8 cellular contexts compared by ENCODE assay signal in genomic region chr10:101695404-101695732, GRCh38.
DNase-seq lines count a peak whose midpoint lies in the region; ATAC-seq and TF ChIP-seq lines count a peak whose summit lies in the region.

No MANE protein-coding gene starts in this region.

- TF ChIP-seq CTCF in neutrophil (IDR thresholded peaks at IDR 0.05): no peak

- H3K4me3 ChIP-seq in NT2/D1 (ENCODE audit: insufficient read length, low read depth) (peak overlapping the region; percentile 75), endocrine pancreas (ENCODE audit: control insufficient read depth, insufficient read depth, low read length) (no peak overlapping the region), neutrophil (ENCODE audit: low read depth in 1 of 2, low read length in 1 of 2) (peak overlapping the region; percentile 84 to 92)

- H3K4me1 ChIP-seq in NT2/D1 (ENCODE audit: insufficient read depth, insufficient read length): peaks cover 2% of the 10 kb centered on the region
- peaks cover 20% of the 10 kb centered on the region for H3K4me1 ChIP-seq in endocrine pancreas (ENCODE audit: control insufficient read depth, insufficient read depth, low read length)
- H3K4me1 ChIP-seq in neutrophil (ENCODE audit: control insufficient read depth in 1 of 2, insufficient read depth in 1 of 2, low read depth in 1 of 2, low read length in 1 of 2): peaks cover 11 to 14% of the 10 kb centered on the region in 2 experiments

- peak overlapping the region; percentile 80 for H3K27ac ChIP-seq in neutrophil

- H3K27me3 ChIP-seq in NT2/D1 (ENCODE audit: insufficient read depth, insufficient read length): no peaks in the 10 kb centered on the region
- H3K27me3 ChIP-seq in endocrine pancreas (ENCODE audit: control insufficient read depth, insufficient read depth, low read length): no peaks in the 10 kb centered on the region
- no peaks in the 10 kb centered on the region for H3K27me3 ChIP-seq in neutrophil

- DNase-seq in GF-D8 (lab: John Stamatoyannopoulos, UW) (peak; percentile 28), NT2/D1 (ENCODE audit: low read depth, low spot score) (no peak), NCI-H524 (lab: John Stamatoyannopoulos, UW) (no peak), MV-4-11 (lab: John Stamatoyannopoulos, UW) (no peak)
- DNase-seq in activated effector memory CD4-positive, alpha-beta T cell treated with anti-CD3 and anti-CD28 coated beads, Interleukin-2, amount 50 U/mL, for 16 hours: no peak

- H3K9ac ChIP-seq in NT2/D1 (ENCODE audit: insufficient read length, low read depth): no peak overlapping the region
- H3K9ac ChIP-seq in endocrine pancreas (ENCODE audit: control insufficient read depth, insufficient read depth, low read length): peak overlapping the region; percentile 10

- no peak for ATAC-seq in GM18907 (IDR thresholded peaks at IDR 0.05; ENCODE audit: unreplicated experiment)

- no peaks in the 10 kb centered on the region for H3K36me3 ChIP-seq in NT2/D1 (ENCODE audit: insufficient read depth, insufficient read length, low read length)
- no peaks in the 10 kb centered on the region for H3K36me3 ChIP-seq in endocrine pancreas (ENCODE audit: control insufficient read depth, insufficient read depth, low read length)
- H3K36me3 ChIP-seq in neutrophil: no peaks in the 10 kb centered on the region

- H3K9me3 ChIP-seq in NT2/D1 (ENCODE audit: insufficient read depth, low read length): no peaks in the 10 kb centered on the region
- no peaks in the 10 kb centered on the region for H3K9me3 ChIP-seq in endocrine pancreas (ENCODE audit: control insufficient read depth, low read length)
- no peaks in the 10 kb centered on the region for H3K9me3 ChIP-seq in neutrophil
